1 cellular context compared by ENCODE assay signal in the genomic region with DNA sequence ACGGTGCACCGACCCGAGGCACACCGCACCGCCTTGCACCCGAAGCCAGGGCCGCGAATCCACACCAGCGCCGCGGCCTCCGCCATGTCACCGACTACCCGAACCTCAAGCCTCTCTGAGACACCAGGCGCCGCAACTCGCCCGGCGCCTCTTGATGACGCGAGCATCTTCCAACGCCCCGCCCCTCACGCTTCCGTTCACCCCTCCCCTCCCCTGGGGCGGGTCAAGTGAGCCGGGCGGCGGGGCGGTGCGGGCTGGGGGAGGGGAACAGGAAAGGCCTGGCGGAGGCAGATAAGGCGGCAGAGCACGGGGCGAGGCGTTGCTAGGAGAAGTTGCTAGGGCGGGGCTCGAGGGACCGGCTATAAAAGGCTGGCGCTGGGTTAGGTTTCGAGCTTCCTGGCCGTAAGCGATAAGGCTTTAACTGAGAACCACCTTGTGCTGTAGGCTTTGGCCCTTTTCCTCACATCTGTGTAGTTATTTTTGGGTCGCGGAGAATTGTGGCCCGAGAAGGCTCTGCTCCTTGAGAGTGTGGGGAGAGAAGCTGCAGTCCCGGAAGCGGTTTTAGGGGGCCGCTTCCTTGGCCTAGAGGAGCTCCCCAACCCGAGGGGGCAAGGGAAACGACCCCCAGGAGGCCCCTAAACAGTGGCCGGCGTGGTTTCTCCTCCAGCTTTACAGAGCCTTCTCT.
TF ChIP-seq lines count a peak whose summit lies in the region.

A gene (minus strand): TSS at position 117 of the 685 bp plus-strand sequence. CDS start 31 bp downstream, at position 86.

TF ChIP-seq in K562, 482 proteins besides CTCF, POLR2A, EP300 and RAD21 (continued from another document):
- TF ChIP-seq, protein P1, sequence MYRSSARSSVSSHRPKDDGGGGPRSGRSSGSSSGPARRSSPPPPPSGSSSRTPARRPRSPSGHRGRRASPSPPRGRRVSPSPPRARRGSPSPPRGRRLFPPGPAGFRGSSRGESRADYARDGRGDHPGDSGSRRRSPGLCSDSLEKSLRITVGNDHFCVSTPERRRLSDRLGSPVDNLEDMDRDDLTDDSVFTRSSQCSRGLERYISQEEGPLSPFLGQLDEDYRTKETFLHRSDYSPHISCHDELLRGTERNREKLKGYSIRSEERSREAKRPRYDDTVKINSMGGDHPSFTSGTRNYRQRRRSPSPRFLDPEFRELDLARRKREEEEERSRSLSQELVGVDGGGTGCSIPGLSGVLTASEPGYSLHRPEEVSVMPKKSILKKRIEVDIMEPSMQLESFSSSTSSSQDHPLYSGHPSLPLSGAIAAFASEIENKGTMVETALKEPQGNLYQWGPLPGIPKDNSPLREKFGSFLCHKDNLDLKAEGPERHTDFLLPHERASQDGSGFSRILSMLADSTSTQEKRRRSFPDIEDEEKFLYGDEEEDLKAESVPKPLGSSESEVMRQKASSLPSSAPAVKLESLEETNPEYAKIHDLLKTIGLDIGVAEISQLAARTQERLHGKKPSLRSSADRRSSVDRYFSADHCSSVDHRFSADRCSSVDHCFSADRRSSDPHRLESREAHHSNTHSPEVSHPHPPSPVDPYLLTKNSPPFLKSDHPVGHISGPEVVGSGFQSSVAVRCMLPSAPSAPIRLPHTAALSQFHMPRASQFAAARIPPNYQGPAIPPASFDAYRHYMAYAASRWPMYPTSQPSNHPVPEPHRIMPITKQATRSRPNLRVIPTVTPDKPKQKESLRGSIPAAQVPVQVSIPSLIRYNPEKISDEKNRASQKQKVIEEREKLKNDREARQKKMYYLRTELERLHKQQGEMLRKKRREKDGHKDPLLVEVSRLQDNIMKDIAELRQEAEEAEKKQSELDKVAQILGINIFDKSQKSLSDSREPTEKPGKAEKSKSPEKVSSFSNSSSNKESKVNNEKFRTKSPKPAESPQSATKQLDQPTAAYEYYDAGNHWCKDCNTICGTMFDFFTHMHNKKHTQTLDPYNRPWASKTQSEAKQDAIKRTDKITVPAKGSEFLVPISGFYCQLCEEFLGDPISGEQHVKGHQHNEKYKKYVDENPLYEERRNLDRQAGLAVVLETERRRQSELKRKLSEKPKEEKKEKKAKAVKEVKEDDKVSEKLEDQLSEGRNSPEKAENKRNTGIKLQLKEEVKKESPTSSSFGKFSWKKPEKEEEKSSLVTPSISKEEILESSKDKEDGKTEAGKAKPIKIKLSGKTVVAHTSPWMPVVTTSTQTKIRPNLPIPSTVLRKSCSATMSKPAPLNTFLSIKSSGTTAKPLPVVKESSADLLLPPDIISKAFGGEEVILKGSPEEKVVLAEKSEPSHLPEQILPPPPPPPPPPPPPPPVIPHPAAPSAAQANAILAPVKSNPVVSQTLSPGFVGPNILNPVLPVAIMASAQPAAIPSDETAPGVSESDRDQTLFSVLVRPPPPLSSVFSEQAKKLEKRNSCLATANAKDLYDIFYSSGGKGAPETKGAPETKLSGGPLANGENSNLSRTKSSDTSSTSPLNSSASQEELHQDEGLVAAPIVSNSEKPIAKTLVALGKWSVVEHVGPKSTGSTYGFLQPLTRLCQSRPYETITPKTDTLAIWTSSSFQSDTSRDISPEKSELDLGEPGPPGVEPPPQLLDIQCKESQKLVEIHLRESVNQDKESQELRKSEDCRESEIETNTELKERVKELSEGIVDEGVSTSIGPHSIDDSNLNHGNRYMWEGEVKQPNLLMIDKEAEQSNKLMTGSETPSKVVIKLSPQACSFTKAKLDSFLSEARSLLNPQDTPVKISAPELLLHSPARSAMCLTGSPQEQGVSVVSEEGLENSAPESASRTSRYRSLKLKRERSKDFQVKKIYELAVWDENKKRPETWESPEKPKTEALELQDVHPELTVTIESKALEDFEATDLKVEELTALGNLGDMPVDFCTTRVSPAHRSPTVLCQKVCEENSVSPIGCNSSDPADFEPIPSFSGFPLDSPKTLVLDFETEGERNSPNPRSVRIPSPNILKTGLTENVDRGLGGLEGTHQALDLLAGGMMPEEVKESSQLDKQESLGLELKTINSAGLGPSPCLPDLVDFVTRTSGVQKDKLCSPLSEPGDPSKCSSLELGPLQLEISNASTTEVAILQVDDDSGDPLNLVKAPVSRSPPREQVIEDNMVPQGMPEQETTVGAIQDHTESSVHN (IDR thresholded peaks at IDR 0.05; ENCODE audit: borderline replicate concordance in 1 of 2, low read depth in 1 of 2): peak in 1 of 2 experiments; percentile 70; a peak in 2 of 4 replicates
- TF ChIP-seq MAFK (IDR thresholded peaks at IDR 0.05; ENCODE audit: low read length) (peak; percentile 43), FOXJ2 (tag; IDR thresholded peaks at IDR 0.05) (peak; percentile 94), PYGO2 (tag; IDR thresholded peaks at IDR 0.05) (peak; percentile 84), ZNF165 (CRISPR knock-in tag; IDR thresholded peaks at IDR 0.05; ENCODE audit: borderline replicate concordance) (no peak), PRPF4 (IDR thresholded peaks at IDR 0.05; ENCODE audit: insufficient read depth, low read depth, low read length, poor library complexity, severe bottlenecking) (peak; percentile 82), ZC3H8 (IDR thresholded peaks at IDR 0.05) (peak; percentile 44; the same call in 1 of the 2 replicates), POLR2H (tag; IDR thresholded peaks at IDR 0.05; ENCODE audit: low read depth) (peak; percentile 99), TARDBP (IDR thresholded peaks at IDR 0.05) (peak; percentile 93), PPARD (CRISPR knock-in tag; IDR thresholded peaks at IDR 0.05) (no peak), MTA3 (IDR thresholded peaks at IDR 0.05; ENCODE audit: borderline replicate concordance) (peak; percentile 100), RFX1 (IDR thresholded peaks at IDR 0.05) (peak; percentile 99), STAG1 (CRISPR knock-in tag; IDR thresholded peaks at IDR 0.05; ENCODE audit: borderline replicate concordance) (no peak), HNRNPH1 (optimal IDR thresholded peaks at IDR 0.05; ENCODE audit: low read depth, low read length) (no peak), PHF21A (IDR thresholded peaks at IDR 0.05; ENCODE audit: borderline replicate concordance, low read depth) (no peak), TCF3 (CRISPR knock-in tag; IDR thresholded peaks at IDR 0.05) (peak; percentile 99), HDAC8 (tag; IDR thresholded peaks at IDR 0.05) (no peak; the same call in 1 of the 2 replicates), NR3C1 (CRISPR knock-in tag; IDR thresholded peaks at IDR 0.05) (no peak), GTF2E2 (tag; IDR thresholded peaks at IDR 0.05) (peak; percentile 97), ZFP30 (CRISPR knock-in tag; IDR thresholded peaks at IDR 0.05; ENCODE audit: borderline replicate concordance) (no peak), KAT2B (IDR thresholded peaks at IDR 0.05; ENCODE audit: low read depth, low read length) (peak; percentile 23), PTTG1 (tag; IDR thresholded peaks at IDR 0.05; ENCODE audit: low read depth) (no peak), RNF2 (IDR thresholded peaks at IDR 0.05) (peak; percentile 99), SREBF1 (IDR thresholded peaks at IDR 0.05; ENCODE audit: borderline replicate concordance, low read depth, low read length) (peak; percentile 41; the same call in 1 of the 2 replicates), HDAC2 (IDR thresholded peaks at IDR 0.05) (peak; percentile 8), ZNF589 (CRISPR knock-in tag; IDR thresholded peaks at IDR 0.05; ENCODE audit: low read depth) (peak; percentile 98), SMARCC2 (IDR thresholded peaks at IDR 0.05; ENCODE audit: low read depth) (peak; percentile 80; the same call in 1 of the 2 replicates)
- TF ChIP-seq, protein P2, sequence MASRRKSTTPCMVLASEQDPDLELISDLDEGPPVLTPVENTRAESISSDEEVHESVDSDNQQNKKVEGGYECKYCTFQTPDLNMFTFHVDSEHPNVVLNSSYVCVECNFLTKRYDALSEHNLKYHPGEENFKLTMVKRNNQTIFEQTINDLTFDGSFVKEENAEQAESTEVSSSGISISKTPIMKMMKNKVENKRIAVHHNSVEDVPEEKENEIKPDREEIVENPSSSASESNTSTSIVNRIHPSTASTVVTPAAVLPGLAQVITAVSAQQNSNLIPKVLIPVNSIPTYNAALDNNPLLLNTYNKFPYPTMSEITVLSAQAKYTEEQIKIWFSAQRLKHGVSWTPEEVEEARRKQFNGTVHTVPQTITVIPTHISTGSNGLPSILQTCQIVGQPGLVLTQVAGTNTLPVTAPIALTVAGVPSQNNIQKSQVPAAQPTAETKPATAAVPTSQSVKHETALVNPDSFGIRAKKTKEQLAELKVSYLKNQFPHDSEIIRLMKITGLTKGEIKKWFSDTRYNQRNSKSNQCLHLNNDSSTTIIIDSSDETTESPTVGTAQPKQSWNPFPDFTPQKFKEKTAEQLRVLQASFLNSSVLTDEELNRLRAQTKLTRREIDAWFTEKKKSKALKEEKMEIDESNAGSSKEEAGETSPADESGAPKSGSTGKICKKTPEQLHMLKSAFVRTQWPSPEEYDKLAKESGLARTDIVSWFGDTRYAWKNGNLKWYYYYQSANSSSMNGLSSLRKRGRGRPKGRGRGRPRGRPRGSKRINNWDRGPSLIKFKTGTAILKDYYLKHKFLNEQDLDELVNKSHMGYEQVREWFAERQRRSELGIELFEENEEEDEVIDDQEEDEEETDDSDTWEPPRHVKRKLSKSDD (conservative IDR thresholded peaks at IDR 0.05; ENCODE audit: low read length): no peak; the same call in 1 of the 2 replicates
- TF ChIP-seq, protein P3, sequence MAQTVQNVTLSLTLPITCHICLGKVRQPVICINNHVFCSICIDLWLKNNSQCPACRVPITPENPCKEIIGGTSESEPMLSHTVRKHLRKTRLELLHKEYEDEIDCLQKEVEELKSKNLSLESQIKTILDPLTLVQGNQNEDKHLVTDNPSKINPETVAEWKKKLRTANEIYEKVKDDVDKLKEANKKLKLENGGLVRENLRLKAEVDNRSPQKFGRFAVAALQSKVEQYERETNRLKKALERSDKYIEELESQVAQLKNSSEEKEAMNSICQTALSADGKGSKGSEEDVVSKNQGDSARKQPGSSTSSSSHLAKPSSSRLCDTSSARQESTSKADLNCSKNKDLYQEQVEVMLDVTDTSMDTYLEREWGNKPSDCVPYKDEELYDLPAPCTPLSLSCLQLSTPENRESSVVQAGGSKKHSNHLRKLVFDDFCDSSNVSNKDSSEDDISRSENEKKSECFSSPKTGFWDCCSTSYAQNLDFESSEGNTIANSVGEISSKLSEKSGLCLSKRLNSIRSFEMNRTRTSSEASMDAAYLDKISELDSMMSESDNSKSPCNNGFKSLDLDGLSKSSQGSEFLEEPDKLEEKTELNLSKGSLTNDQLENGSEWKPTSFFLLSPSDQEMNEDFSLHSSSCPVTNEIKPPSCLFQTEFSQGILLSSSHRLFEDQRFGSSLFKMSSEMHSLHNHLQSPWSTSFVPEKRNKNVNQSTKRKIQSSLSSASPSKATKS (CRISPR knock-in tag; IDR thresholded peaks at IDR 0.05): no peak
- TF ChIP-seq, protein P4, sequence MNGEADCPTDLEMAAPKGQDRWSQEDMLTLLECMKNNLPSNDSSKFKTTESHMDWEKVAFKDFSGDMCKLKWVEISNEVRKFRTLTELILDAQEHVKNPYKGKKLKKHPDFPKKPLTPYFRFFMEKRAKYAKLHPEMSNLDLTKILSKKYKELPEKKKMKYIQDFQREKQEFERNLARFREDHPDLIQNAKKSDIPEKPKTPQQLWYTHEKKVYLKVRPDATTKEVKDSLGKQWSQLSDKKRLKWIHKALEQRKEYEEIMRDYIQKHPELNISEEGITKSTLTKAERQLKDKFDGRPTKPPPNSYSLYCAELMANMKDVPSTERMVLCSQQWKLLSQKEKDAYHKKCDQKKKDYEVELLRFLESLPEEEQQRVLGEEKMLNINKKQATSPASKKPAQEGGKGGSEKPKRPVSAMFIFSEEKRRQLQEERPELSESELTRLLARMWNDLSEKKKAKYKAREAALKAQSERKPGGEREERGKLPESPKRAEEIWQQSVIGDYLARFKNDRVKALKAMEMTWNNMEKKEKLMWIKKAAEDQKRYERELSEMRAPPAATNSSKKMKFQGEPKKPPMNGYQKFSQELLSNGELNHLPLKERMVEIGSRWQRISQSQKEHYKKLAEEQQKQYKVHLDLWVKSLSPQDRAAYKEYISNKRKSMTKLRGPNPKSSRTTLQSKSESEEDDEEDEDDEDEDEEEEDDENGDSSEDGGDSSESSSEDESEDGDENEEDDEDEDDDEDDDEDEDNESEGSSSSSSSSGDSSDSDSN (IDR thresholded peaks at IDR 0.05; ENCODE audit: borderline replicate concordance in 1 of 2, low read depth in 2 of 2, low read length in 2 of 2): peak in 1 of 2 experiments; percentile 84; a peak in 2 of 4 replicates
- TF ChIP-seq, protein P5, sequence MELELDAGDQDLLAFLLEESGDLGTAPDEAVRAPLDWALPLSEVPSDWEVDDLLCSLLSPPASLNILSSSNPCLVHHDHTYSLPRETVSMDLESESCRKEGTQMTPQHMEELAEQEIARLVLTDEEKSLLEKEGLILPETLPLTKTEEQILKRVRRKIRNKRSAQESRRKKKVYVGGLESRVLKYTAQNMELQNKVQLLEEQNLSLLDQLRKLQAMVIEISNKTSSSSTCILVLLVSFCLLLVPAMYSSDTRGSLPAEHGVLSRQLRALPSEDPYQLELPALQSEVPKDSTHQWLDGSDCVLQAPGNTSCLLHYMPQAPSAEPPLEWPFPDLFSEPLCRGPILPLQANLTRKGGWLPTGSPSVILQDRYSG (tag; conservative IDR thresholded peaks at IDR 0.05; ENCODE audit: low read depth): no peak
- TF ChIP-seq, protein P6, sequence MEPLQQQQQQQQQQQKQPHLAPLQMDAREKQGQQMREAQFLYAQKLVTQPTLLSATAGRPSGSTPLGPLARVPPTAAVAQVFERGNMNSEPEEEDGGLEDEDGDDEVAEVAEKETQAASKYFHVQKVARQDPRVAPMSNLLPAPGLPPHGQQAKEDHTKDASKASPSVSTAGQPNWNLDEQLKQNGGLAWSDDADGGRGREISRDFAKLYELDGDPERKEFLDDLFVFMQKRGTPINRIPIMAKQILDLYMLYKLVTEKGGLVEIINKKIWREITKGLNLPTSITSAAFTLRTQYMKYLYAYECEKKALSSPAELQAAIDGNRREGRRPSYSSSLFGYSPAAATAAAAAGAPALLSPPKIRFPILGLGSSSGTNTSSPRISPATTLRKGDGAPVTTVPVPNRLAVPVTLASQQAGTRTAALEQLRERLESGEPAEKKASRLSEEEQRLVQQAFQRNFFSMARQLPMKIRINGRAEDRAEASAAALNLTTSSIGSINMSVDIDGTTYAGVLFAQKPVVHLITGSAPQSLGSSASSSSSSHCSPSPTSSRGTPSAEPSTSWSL (CRISPR knock-in tag; IDR thresholded peaks at IDR 0.05; ENCODE audit: borderline replicate concordance): no peak
- TF ChIP-seq, protein P7, sequence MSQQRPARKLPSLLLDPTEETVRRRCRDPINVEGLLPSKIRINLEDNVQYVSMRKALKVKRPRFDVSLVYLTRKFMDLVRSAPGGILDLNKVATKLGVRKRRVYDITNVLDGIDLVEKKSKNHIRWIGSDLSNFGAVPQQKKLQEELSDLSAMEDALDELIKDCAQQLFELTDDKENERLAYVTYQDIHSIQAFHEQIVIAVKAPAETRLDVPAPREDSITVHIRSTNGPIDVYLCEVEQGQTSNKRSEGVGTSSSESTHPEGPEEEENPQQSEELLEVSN (IDR thresholded peaks at IDR 0.05; ENCODE audit: borderline replicate concordance in 1 of 2, extremely low read depth in 1 of 2, insufficient read depth in 1 of 2, insufficient read length in 1 of 2, low read depth in 1 of 2, low read length in 1 of 2, poor library complexity in 1 of 2, severe bottlenecking in 1 of 2): peak in 1 of 2 experiments; percentile 28
- TF ChIP-seq, protein P8, sequence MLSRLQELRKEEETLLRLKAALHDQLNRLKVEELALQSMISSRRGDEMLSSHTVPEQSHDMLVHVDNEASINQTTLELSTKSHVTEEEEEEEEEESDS (CRISPR knock-in tag; IDR thresholded peaks at IDR 0.05): no peak
TF ChIP-seq in K562: peak in this region for 257.
